2 cellular contexts compared by ENCODE assay signal in the genomic region with DNA sequence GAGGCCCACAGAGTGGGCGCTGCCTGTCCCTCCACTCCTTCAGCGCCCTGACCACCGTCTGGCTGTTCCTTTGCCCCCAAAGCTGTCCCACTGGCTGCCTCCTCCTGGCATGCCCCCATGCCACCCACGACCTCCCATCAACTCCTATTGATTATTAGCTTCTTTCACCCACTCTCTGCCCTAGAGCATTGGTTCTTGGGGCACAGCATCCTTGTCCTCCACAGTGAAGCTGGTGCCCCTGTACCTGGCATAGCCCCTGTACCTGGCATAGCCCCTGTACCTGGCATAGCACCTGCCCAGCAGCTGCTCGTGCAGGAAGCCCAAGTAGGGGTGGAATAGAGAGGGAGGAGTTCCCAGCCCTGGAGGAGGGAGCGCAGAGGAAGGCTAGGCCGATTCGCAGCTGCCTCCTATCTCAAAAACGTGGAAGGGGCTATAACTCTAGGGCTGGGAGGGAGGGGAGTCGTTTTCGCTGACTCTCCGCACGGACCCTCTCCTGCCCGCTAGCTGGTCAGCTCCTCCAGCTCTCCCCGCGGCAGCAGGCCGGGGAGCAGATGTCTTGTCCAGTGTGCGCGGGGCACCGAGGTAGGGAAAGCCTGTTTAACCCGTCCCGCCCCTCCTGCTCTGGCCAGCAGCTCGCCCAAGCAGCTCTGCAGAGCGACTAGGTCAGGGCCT.
TF ChIP-seq lines count a peak whose summit lies in the region.

No MANE protein-coding gene starts in this region.

TF ChIP-seq in SK-N-SH, 30 proteins besides CTCF, POLR2A, EP300 and RAD21 (continued from another document):
- TF ChIP-seq, protein P1, sequence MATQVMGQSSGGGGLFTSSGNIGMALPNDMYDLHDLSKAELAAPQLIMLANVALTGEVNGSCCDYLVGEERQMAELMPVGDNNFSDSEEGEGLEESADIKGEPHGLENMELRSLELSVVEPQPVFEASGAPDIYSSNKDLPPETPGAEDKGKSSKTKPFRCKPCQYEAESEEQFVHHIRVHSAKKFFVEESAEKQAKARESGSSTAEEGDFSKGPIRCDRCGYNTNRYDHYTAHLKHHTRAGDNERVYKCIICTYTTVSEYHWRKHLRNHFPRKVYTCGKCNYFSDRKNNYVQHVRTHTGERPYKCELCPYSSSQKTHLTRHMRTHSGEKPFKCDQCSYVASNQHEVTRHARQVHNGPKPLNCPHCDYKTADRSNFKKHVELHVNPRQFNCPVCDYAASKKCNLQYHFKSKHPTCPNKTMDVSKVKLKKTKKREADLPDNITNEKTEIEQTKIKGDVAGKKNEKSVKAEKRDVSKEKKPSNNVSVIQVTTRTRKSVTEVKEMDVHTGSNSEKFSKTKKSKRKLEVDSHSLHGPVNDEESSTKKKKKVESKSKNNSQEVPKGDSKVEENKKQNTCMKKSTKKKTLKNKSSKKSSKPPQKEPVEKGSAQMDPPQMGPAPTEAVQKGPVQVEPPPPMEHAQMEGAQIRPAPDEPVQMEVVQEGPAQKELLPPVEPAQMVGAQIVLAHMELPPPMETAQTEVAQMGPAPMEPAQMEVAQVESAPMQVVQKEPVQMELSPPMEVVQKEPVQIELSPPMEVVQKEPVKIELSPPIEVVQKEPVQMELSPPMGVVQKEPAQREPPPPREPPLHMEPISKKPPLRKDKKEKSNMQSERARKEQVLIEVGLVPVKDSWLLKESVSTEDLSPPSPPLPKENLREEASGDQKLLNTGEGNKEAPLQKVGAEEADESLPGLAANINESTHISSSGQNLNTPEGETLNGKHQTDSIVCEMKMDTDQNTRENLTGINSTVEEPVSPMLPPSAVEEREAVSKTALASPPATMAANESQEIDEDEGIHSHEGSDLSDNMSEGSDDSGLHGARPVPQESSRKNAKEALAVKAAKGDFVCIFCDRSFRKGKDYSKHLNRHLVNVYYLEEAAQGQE (IDR thresholded peaks at IDR 0.05; ENCODE audit: low read depth, low read length): no peak
- TF ChIP-seq MXI1 (IDR thresholded peaks at IDR 0.05; ENCODE audit: low read depth, low read length): no peak
- TF ChIP-seq, protein P2, sequence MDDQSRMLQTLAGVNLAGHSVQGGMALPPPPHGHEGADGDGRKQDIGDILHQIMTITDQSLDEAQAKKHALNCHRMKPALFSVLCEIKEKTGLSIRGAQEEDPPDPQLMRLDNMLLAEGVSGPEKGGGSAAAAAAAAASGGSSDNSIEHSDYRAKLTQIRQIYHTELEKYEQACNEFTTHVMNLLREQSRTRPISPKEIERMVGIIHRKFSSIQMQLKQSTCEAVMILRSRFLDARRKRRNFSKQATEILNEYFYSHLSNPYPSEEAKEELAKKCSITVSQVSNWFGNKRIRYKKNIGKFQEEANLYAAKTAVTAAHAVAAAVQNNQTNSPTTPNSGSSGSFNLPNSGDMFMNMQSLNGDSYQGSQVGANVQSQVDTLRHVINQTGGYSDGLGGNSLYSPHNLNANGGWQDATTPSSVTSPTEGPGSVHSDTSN (IDR thresholded peaks at IDR 0.05): no peak
- no peak for TF ChIP-seq SMC3 (IDR thresholded peaks at IDR 0.05; ENCODE audit: low read depth, low read length)
- no peak for TF ChIP-seq YY1 (IDR thresholded peaks at IDR 0.05; ENCODE audit: low read depth)
- no peak for TF ChIP-seq FOXM1 (IDR thresholded peaks at IDR 0.05; ENCODE audit: low read depth)
- TF ChIP-seq SIN3A (IDR thresholded peaks at IDR 0.05; ENCODE audit: borderline replicate concordance, low read depth, low read length): no peak
- TF ChIP-seq TAF1 (IDR thresholded peaks at IDR 0.05; ENCODE audit: borderline replicate concordance, low read depth, low read length): no peak
- TF ChIP-seq, protein P3, sequence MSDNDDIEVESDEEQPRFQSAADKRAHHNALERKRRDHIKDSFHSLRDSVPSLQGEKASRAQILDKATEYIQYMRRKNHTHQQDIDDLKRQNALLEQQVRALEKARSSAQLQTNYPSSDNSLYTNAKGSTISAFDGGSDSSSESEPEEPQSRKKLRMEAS (IDR thresholded peaks at IDR 0.05; ENCODE audit: low read depth): no peak
- TF ChIP-seq, protein P4, sequence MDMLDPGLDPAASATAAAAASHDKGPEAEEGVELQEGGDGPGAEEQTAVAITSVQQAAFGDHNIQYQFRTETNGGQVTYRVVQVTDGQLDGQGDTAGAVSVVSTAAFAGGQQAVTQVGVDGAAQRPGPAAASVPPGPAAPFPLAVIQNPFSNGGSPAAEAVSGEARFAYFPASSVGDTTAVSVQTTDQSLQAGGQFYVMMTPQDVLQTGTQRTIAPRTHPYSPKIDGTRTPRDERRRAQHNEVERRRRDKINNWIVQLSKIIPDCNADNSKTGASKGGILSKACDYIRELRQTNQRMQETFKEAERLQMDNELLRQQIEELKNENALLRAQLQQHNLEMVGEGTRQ (IDR thresholded peaks at IDR 0.05; ENCODE audit: borderline replicate concordance, low read depth, low read length): no peak
- TF ChIP-seq CHD2 (IDR thresholded peaks at IDR 0.05; ENCODE audit: low read length, partially characterized antibody): no peak
- no peak for TF ChIP-seq FOXJ3 (CRISPR knock-in tag; IDR thresholded peaks at IDR 0.05)

TF ChIP-seq in SK-N-SH treated with all-trans-retinoic acid at 6 μM for 48 hours, 23 proteins besides CTCF, POLR2A, EP300 and RAD21 (continued from another document):
- TF ChIP-seq, protein P5, sequence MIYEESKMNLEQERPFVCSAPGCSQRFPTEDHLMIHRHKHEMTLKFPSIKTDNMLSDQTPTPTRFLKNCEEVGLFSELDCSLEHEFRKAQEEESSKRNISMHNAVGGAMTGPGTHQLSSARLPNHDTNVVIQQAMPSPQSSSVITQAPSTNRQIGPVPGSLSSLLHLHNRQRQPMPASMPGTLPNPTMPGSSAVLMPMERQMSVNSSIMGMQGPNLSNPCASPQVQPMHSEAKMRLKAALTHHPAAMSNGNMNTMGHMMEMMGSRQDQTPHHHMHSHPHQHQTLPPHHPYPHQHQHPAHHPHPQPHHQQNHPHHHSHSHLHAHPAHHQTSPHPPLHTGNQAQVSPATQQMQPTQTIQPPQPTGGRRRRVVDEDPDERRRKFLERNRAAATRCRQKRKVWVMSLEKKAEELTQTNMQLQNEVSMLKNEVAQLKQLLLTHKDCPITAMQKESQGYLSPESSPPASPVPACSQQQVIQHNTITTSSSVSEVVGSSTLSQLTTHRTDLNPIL (CRISPR knock-in tag; IDR thresholded peaks at IDR 0.05; ENCODE audit: low read depth): no peak
- TF ChIP-seq SNAI2 (CRISPR knock-in tag; IDR thresholded peaks at IDR 0.05) (no peak), ZC3H10 (CRISPR knock-in tag; IDR thresholded peaks at IDR 0.05) (no peak), TCF4 (CRISPR knock-in tag; IDR thresholded peaks at IDR 0.05; ENCODE audit: borderline replicate concordance) (no peak), RARB (CRISPR knock-in tag; IDR thresholded peaks at IDR 0.05) (no peak), ZNF70 (CRISPR knock-in tag; IDR thresholded peaks at IDR 0.05) (no peak), ESRRG (CRISPR knock-in tag; IDR thresholded peaks at IDR 0.05) (no peak), ZFP30 (CRISPR knock-in tag; IDR thresholded peaks at IDR 0.05) (no peak), CSDC2 (CRISPR knock-in tag; IDR thresholded peaks at IDR 0.05) (no peak), BACH2 (CRISPR knock-in tag; IDR thresholded peaks at IDR 0.05; ENCODE audit: borderline replicate concordance) (no peak), ZNF8 (CRISPR knock-in tag; IDR thresholded peaks at IDR 0.05) (no peak), OSR1 (CRISPR knock-in tag; IDR thresholded peaks at IDR 0.05) (no peak), GLIS3 (CRISPR knock-in tag; IDR thresholded peaks at IDR 0.05) (no peak), ISL1 (CRISPR knock-in tag; IDR thresholded peaks at IDR 0.05) (no peak)
- TF ChIP-seq, protein P6, sequence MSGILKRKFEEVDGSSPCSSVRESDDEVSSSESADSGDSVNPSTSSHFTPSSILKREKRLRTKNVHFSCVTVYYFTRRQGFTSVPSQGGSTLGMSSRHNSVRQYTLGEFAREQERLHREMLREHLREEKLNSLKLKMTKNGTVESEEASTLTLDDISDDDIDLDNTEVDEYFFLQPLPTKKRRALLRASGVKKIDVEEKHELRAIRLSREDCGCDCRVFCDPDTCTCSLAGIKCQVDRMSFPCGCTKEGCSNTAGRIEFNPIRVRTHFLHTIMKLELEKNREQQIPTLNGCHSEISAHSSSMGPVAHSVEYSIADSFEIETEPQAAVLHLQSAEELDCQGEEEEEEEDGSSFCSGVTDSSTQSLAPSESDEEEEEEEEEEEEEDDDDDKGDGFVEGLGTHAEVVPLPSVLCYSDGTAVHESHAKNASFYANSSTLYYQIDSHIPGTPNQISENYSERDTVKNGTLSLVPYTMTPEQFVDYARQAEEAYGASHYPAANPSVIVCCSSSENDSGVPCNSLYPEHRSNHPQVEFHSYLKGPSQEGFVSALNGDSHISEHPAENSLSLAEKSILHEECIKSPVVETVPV (CRISPR knock-in tag; IDR thresholded peaks at IDR 0.05): no peak
- TF ChIP-seq, protein P7, sequence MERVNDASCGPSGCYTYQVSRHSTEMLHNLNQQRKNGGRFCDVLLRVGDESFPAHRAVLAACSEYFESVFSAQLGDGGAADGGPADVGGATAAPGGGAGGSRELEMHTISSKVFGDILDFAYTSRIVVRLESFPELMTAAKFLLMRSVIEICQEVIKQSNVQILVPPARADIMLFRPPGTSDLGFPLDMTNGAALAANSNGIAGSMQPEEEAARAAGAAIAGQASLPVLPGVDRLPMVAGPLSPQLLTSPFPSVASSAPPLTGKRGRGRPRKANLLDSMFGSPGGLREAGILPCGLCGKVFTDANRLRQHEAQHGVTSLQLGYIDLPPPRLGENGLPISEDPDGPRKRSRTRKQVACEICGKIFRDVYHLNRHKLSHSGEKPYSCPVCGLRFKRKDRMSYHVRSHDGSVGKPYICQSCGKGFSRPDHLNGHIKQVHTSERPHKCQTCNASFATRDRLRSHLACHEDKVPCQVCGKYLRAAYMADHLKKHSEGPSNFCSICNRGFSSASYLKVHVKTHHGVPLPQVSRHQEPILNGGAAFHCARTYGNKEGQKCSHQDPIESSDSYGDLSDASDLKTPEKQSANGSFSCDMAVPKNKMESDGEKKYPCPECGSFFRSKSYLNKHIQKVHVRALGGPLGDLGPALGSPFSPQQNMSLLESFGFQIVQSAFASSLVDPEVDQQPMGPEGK (CRISPR knock-in tag; IDR thresholded peaks at IDR 0.05; ENCODE audit: borderline replicate concordance): no peak
TF ChIP-seq in SK-N-SH treated with all-trans-retinoic acid at 6 μM for 48 hours: peak in this region for 0.
